ENCODE assay signal across 19 cellular contexts in genomic region chr9:137181680-137182079, GRCh38. TPM values are rescaled to one million over a fixed set of nuclear protein-coding genes. Genes with fewer than 3 reads are reported as not detected.
A peak's percentile ranks its signal among the peaks of the same experiment; 100 is the strongest.
DNase-seq lines count a peak whose midpoint lies in the region; ATAC-seq and TF ChIP-seq lines count a peak whose summit lies in the region.
"Had no signal": no experiment of that assay in that cellular context is flagged by ENCODE, and none has a peak within 500 bp of the region (broad histone marks: within the 10 kb centered on the region; RNA-seq: fewer than 3 reads in every experiment).

No MANE protein-coding gene starts in this region.

- no peaks in the 10 kb centered on the region for H3K27me3 Mint-ChIP-seq in central memory CD8-positive, alpha-beta T cell
- peaks cover 5% of the 10 kb centered on the region for H3K27me3 Mint-ChIP-seq in neural crest cell (ENCODE audit: low read depth)

- WGBS in aorta, 2 donors = 91 to 93% methylated on average over 22 of the region's 22 CpGs
- WGBS in lower leg skin, 2 donors = 91 to 95% methylated on average over 22 of the region's 22 CpGs

- no peak overlapping the region for H3K4me3 Mint-ChIP-seq in central memory CD8-positive, alpha-beta T cell
- peak overlapping the region; percentile 58 for H3K4me3 Mint-ChIP-seq in neural crest cell
- H3K4me3 Mint-ChIP-seq: CD8-positive, alpha-beta T cell; GM23338; HFFc6 had no signal

- intact Hi-C loops in aorta (cut with DNase I) (no loop called here), lower leg skin (cut with DNase I; ENCODE audit: low total_unique reads) (no loop called here)

- peaks cover 5% of the 10 kb centered on the region for H3K36me3 ChIP-seq in H7 (replicated peaks; ENCODE audit: control insufficient read depth, insufficient read depth, low read length)
- peaks cover 0 to 4% of the 10 kb centered on the region in 2 donors for H3K36me3 ChIP-seq in aorta (ENCODE audit: control insufficient read depth in 1 of 2, insufficient read depth in 2 of 2, low read length in 1 of 2)

- H3K9me3 ChIP-seq in aorta (ENCODE audit: control insufficient read depth, low read length) = no peaks in the 10 kb centered on the region
- H3K9me3 ChIP-seq: Caco-2, HAP-1 had no signal

- H3K4me1 ChIP-seq in foreskin keratinocyte (no peaks in the 10 kb centered on the region), aorta (ENCODE audit: control insufficient read depth in 1 of 2, insufficient read depth in 2 of 2, low read length in 2 of 2) (no peaks in the 10 kb centered on the region)
- H3K4me1 ChIP-seq: Caco-2 had no signal

- H3K27ac ChIP-seq in foreskin keratinocyte (no peak overlapping the region), aorta (ENCODE audit: low read depth in 1 of 2, low read length in 2 of 2) (no peak overlapping the region)

- DNase-seq in H7 = peak; percentile 57
- no peak for DNase-seq in central memory CD8-positive, alpha-beta T cell (ENCODE audit: low spot score in 2 of 2)
- DNase-seq in neural crest cell (ENCODE audit: low read depth, low spot score) = no peak
- DNase-seq in foreskin keratinocyte = no peak
- no peak for DNase-seq in GM20000 (ENCODE audit: low spot score)
- no peak for DNase-seq in aorta
- no peak for DNase-seq in lower leg skin (ENCODE audit: low spot score in 2 of 2)
- DNase-seq: C1 segment of cervical spinal cord; Caco-2; CD8-positive, alpha-beta T cell; DMS153; DND-41; HFFc6 had no signal

- no peak for TF ChIP-seq POLR2A in lower leg skin (IDR thresholded peaks at IDR 0.05)

- no peak for TF ChIP-seq CTCF in neural crest cell (conservative IDR thresholded peaks at IDR 0.05)
- TF ChIP-seq CTCF in foreskin keratinocyte (conservative IDR thresholded peaks at IDR 0.05) = no peak
- TF ChIP-seq CTCF in GM20000 (IDR thresholded peaks at IDR 0.05; ENCODE audit: extremely low read depth, missing control alignments) = no peak
- no peak for TF ChIP-seq CTCF in lower leg skin (IDR thresholded peaks at IDR 0.05)

- ATAC-seq in central memory CD8-positive, alpha-beta T cell (replicated peaks; ENCODE audit: extremely low read depth, poor library complexity, severe bottlenecking) = no peak
- ATAC-seq in foreskin keratinocyte (no peak), aorta (ENCODE audit: low FRiP score) (no peak)
- ATAC-seq: CD8-positive, alpha-beta T cell; GM23338 had no signal

- H3K4me3 ChIP-seq in H7 (ENCODE audit: insufficient read depth, low read depth, low read length) (no peak overlapping the region), aorta (ENCODE audit: low read length in 2 of 2) (no peak overlapping the region), lower leg skin (ENCODE audit: low read depth, poor library complexity, severe bottlenecking) (no peak overlapping the region)
- H3K4me3 ChIP-seq: GM23338, HAP-1 had no signal

- H3K4me1 Mint-ChIP-seq in central memory CD8-positive, alpha-beta T cell = peaks cover 10% of the 10 kb centered on the region
- H3K4me1 Mint-ChIP-seq in neural crest cell = peaks cover 2% of the 10 kb centered on the region
- H3K4me1 Mint-ChIP-seq: GM23338 had no signal

- H3K27me3 ChIP-seq in H7 (ENCODE audit: control insufficient read depth, insufficient read depth, low read length) (no peaks in the 10 kb centered on the region), foreskin keratinocyte (no peaks in the 10 kb centered on the region), aorta (ENCODE audit: control insufficient read depth in 1 of 2, insufficient read depth in 2 of 2, low read length in 1 of 2) (no peaks in the 10 kb centered on the region)

- H3K27ac Mint-ChIP-seq in central memory CD8-positive, alpha-beta T cell (ENCODE audit: low read depth) = peak overlapping the region; percentile 38
- no peak overlapping the region for H3K27ac Mint-ChIP-seq in neural crest cell (ENCODE audit: unreplicated experiment)
- H3K27ac Mint-ChIP-seq: CD8-positive, alpha-beta T cell; GM23338; HFFc6 had no signal

- H3K36me3 Mint-ChIP-seq in central memory CD8-positive, alpha-beta T cell (ENCODE audit: insufficient read depth) = peaks cover 25% of the 10 kb centered on the region
- H3K36me3 Mint-ChIP-seq in neural crest cell (ENCODE audit: low read depth) = peaks cover 2% of the 10 kb centered on the region

- H3K9me3 Mint-ChIP-seq in central memory CD8-positive, alpha-beta T cell = no peaks in the 10 kb centered on the region
- H3K9me3 Mint-ChIP-seq in neural crest cell = no peaks in the 10 kb centered on the region
- H3K9me3 Mint-ChIP-seq: CD8-positive, alpha-beta T cell; GM23338; HFFc6 had no signal

RNA-seq across cellular contexts. Expression of gene ANAPC2, which starts 6.7 kb away (rescaled TPM):
- total RNA-seq in H7 (2014; rRNA removed; shearing (Covaris generic)) = 26.2 and 37.0 TPM in 2 replicates
- total RNA-seq in neural crest cell = 69.3 and 71.7 TPM in 2 replicates
- total RNA-seq in foreskin keratinocyte = 20.8 TPM in 2 replicates
- polyA plus RNA-seq in foreskin keratinocyte = 16.4 and 17.2 TPM in 2 replicates
- total RNA-seq in aorta = 10 to 100 TPM; 38.7 to 54.0 TPM
- 10 to 100 TPM; 13.3 to 84.5 TPM for polyA plus RNA-seq in aorta
- total RNA-seq in lower leg skin = 10 to 100 TPM; 26.2 to 69.3 (median 30.5) TPM

RNA-seq across cellular contexts. Expression of gene SSNA1, which starts 6.8 kb away (rescaled TPM):
- total RNA-seq in H7 (2014; rRNA removed; shearing (Covaris generic)) = 109 and 143 TPM in 2 replicates
- total RNA-seq in neural crest cell = 64.8 and 66.4 TPM in 2 replicates
- 98.8 and 102 TPM in 2 replicates for total RNA-seq in foreskin keratinocyte
- polyA plus RNA-seq in foreskin keratinocyte = 174 and 179 TPM in 2 replicates
- total RNA-seq in aorta = 10 to 100 TPM; 30.5 to 37.4 TPM
- polyA plus RNA-seq in aorta = 10 to 100 TPM; 77.0 to 87.1 TPM
- 100 to 1,000 TPM in 2 of 4 donors, 10 to 100 TPM in 2; 79.2 to 112 (median 93.1) TPM for total RNA-seq in lower leg skin

RNA-seq across cellular contexts. Expression of gene TMEM210, which starts 9.8 kb away (rescaled TPM):
- not detected in 2 replicates for total RNA-seq in H7 (2014; rRNA removed; shearing (Covaris generic))
- total RNA-seq in neural crest cell (not detected in 2 replicates), foreskin keratinocyte (not detected in 2 replicates), aorta (not detected), lower leg skin (not detected)
- polyA plus RNA-seq in foreskin keratinocyte (not detected in 2 replicates), aorta (not detected)
- total RNA-seq: A172; A673; Caco-2; CD8-positive, alpha-beta T cell; GM23338; H4; HFFc6 had no signal
- polyA plus RNA-seq: BJ, GM23338 had no signal

RNA-seq across cellular contexts. Expression of gene LRRC26, which starts 11.8 kb away (rescaled TPM):
- 0.59 and 0.67 TPM in 2 replicates for total RNA-seq in H7 (2014; rRNA removed; shearing (Covaris generic))
- 0.37 and 0.48 TPM in 2 replicates for total RNA-seq in neural crest cell
- not detected in 2 replicates for total RNA-seq in foreskin keratinocyte
- not detected in 2 replicates for polyA plus RNA-seq in foreskin keratinocyte
- total RNA-seq in aorta = not detected
- polyA plus RNA-seq in aorta = not detected
- 10 to 100 TPM in 3 of 4 donors, 1 to 10 TPM in 1; 4.1 to 29.0 (median 21.3) TPM for total RNA-seq in lower leg skin
- total RNA-seq: A172; A673; CD8-positive, alpha-beta T cell; HFFc6 had no signal
- polyA plus RNA-seq: BJ had no signal

RNA-seq across cellular contexts. Expression of gene TPRN, which starts 18.9 kb away (rescaled TPM):
- 19.3 and 23.3 TPM in 2 replicates for total RNA-seq in H7 (2014; rRNA removed; shearing (Covaris generic))
- total RNA-seq in neural crest cell (22.0 and 25.1 TPM in 2 replicates), foreskin keratinocyte (6.2 and 6.6 TPM in 2 replicates), aorta (1 to 10 TPM; 4.3 to 5.9 TPM), lower leg skin (10 to 100 TPM; 27.6 to 34.2 (median 29.1) TPM)
- polyA plus RNA-seq in foreskin keratinocyte (6.1 TPM in 2 replicates), aorta (10 to 100 TPM in 1 of 2 donors, 1 to 10 TPM in 1; 5.5 to 10.8 TPM)
